Comparison of ENCODE assay signal across 8 cellular contexts in genomic region chr5:115309751-115310370, GRCh38. TPM values are rescaled to one million over a fixed set of nuclear protein-coding genes. Genes with fewer than 3 reads are reported as not detected.
A peak's percentile ranks its signal among the peaks of the same experiment; 100 is the strongest.
DNase-seq lines count a peak whose midpoint lies in the region; ATAC-seq and TF ChIP-seq lines count a peak whose summit lies in the region.

No MANE protein-coding gene starts in this region.

- CTCF ChIA-PET in BJ (lab: Yijun Ruan, JAX): interaction anchor here (0.6 to 5.7 kb wide), 13 partner anchors 9 to 348 kb away, joined by 3 to 24 read pairs (median 3); partner anchors contain the start of gene CCDC112

- no peak for DNase-seq in BJ (ENCODE audit: low read depth)
- DNase-seq in NCI-H774 (lab: John Stamatoyannopoulos, UW): peak; percentile 41
- DNase-seq in dermis microvascular lymphatic vessel endothelial cell (ENCODE audit: low read depth in 2 of 2): peak; percentile 23 to 51
- DNase-seq in mucosa of descending colon: no peak
- DNase-seq in NCI-H2107 (lab: John Stamatoyannopoulos, UW): no peak

- intact Hi-C loops in mucosa of descending colon (cut with DNase I, micrococcal nuclease): loop anchor here (5.0 kb wide), 2 partner anchors 267 to 277 kb away; no protein-coding TSS in a partner anchor

- POLR2A ChIA-PET in BJ (lab: Charles Lee): no interaction called here

- H3K4me3 ChIP-seq in BJ (ENCODE audit: low read depth, low read length): no peak overlapping the region
- no peak overlapping the region for H3K4me3 ChIP-seq in mucosa of descending colon

- H3K9me3 ChIP-seq in mucosa of descending colon: no peaks in the 10 kb centered on the region

- TF ChIP-seq CTCF in BJ (IDR thresholded peaks at IDR 0.05; ENCODE audit: insufficient read depth, low read depth, low read length): peak; percentile 50
- peak; percentile 24 for TF ChIP-seq CTCF in mucosa of descending colon (IDR thresholded peaks at IDR 0.05)

- peak; percentile 54 for ATAC-seq in GM21619 (IDR thresholded peaks at IDR 0.05; ENCODE audit: unreplicated experiment)
- no peak for ATAC-seq in mucosa of descending colon
- no peak for ATAC-seq in HG03025 (IDR thresholded peaks at IDR 0.05; ENCODE audit: low FRiP score, unreplicated experiment)
- ATAC-seq in GM21423 (IDR thresholded peaks at IDR 0.05; ENCODE audit: unreplicated experiment): no peak

- no peaks in the 10 kb centered on the region for H3K4me1 ChIP-seq in mucosa of descending colon (ENCODE audit: low read depth)

- H3K36me3 ChIP-seq in BJ (ENCODE audit: control insufficient read depth, insufficient read depth, low read length) (no peaks in the 10 kb centered on the region), mucosa of descending colon (ENCODE audit: low read depth) (no peaks in the 10 kb centered on the region)

- H3K27me3 ChIP-seq in BJ (ENCODE audit: control insufficient read depth, insufficient read depth, low read length): no peaks in the 10 kb centered on the region

RNA-seq across cellular contexts. Expression of gene CCDC112, which starts 13.4 kb away (rescaled TPM):
- polyA plus RNA-seq in BJ (2011; rRNA removed): 0.40 and 1.1 TPM in 2 replicates
- polyA minus RNA-seq in BJ (2011; rRNA and poly(A)+ RNA removed): 0.24 and 0.46 TPM in 2 replicates
- total RNA-seq in dermis microvascular lymphatic vessel endothelial cell: 1.4 and 2.1 TPM in 2 replicates
- 10 to 100 TPM in 1 of 3 donors, 1 to 10 TPM in 2; 9.1 to 11.5 (median 9.2) TPM for total RNA-seq in mucosa of descending colon

RNA-seq across cellular contexts. Expression of gene PGGT1B, which starts 47.2 kb away (rescaled TPM):
- polyA plus RNA-seq in BJ (2011; rRNA removed): 2.1 and 4.5 TPM in 2 replicates
- polyA minus RNA-seq in BJ (2011; rRNA and poly(A)+ RNA removed): 13.0 and 15.2 TPM in 2 replicates
- 14.5 and 17.4 TPM in 2 replicates for total RNA-seq in dermis microvascular lymphatic vessel endothelial cell
- total RNA-seq in mucosa of descending colon: 10 to 100 TPM; 62.1 to 75.8 (median 72.6) TPM

Comparison
In these comparisons a context has a peak if more than half of its experiments do, and no peak if none do; other contexts are left out.
1. DNase-seq: peak in NCI-H774 (single experiment) and dermis microvascular lymphatic vessel endothelial cell (2 of 2); none in BJ (single experiment), mucosa of descending colon (0 of 3) and NCI-H2107 (single experiment).